ENCODE assay signal across 16 cellular contexts in genomic region chr5:6554812-6555211, GRCh38.
A peak's percentile ranks its signal among the peaks of the same experiment; 100 is the strongest.
DNase-seq lines count a peak whose midpoint lies in the region; ATAC-seq, FAIRE-seq and TF ChIP-seq lines count a peak whose summit lies in the region.
"Had no signal": no experiment of that assay in that cellular context is flagged by ENCODE, and none has a peak within 500 bp of the region (broad histone marks: within the 10 kb centered on the region; RNA-seq: fewer than 3 reads in every experiment).

No MANE protein-coding gene starts in this region.

- H3K27me3 ChIP-seq in pancreas, result no peaks in the 10 kb centered on the region

- no peak for TF ChIP-seq CTCF in pancreas (IDR thresholded peaks at IDR 0.05)

- DNase-seq in EH (ENCODE audit: low read depth), result peak; percentile 30
- DNase-seq in HCEC 1CT, result peak; percentile 9
- DNase-seq in dermis blood vessel endothelial cell, result peak; percentile 33
- no peak for DNase-seq in pancreas
- no peak for DNase-seq in activated T-cell treated with anti-CD3 and anti-CD28 coated beads, Interleukin-2, amount 50 U/mL, for 1 hour
- DNase-seq: AML-193; Caco-2; CD4-positive, alpha-beta T cell; H9 had no signal

- no peaks in the 10 kb centered on the region for H3K36me3 ChIP-seq in pancreas

- no peaks in the 10 kb centered on the region for H3K9me3 ChIP-seq in pancreas

- 71 to 78% methylated on average over 3 to 4 of the region's 4 CpGs for WGBS in pancreas, 2 donors

- H3K27ac ChIP-seq in pancreas, result no peak overlapping the region
- H3K27ac ChIP-seq: C4-2B, KMS-11 had no signal

- H3K4me3 ChIP-seq in pancreas, result no peak overlapping the region
- H3K4me3 ChIP-seq: GM12878 had no signal

- H3K4me1 ChIP-seq in pancreas, result no peaks in the 10 kb centered on the region
- H3K4me1 ChIP-seq: Caco-2 had no signal

- ATAC-seq in pancreas (no peak), GM18502 (IDR thresholded peaks at IDR 0.05; ENCODE audit: poor library complexity, unreplicated experiment) (no peak)
- ATAC-seq: GM12878 had no signal

- intact Hi-C loops in pancreas (cut with DNase I), result no loop called here

- no peak for FAIRE-seq in pancreas (lab: Jason Lieb, UNC)
- FAIRE-seq: A204.1, D721Med, GM12878, H1 had no signal

Comparison
In these comparisons a context has a peak if more than half of its experiments do, and no peak if none do; other contexts are left out.
1. DNase-seq: peak in EH (single experiment), HCEC 1CT (single experiment) and dermis blood vessel endothelial cell (single experiment); none in pancreas (0 of 6) and activated T-cell treated with anti-CD3 and anti-CD28 coated beads, Interleukin-2, amount 50 U/mL, for 1 hour (single experiment).